ENCODE assay signal across 19 cellular contexts in the genomic region with DNA sequence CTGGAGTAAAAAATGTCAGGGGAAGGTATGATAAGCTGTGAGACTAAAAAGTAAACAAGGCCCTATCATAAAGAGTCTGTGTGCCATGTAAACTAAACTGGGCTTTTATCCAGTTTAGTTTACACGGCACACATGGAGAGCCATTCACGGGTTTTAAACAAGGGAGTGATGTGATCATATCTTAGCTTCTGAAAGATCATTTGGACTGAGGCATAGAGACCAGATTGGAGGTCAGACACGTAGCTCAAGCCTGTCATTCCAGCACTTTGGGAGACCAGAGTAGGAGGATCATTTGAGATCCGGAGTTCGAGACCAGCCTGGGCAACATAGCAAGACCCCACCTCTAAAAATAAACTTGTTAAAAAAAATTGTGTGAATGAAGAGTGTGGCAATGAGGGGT.
"Had no signal": no experiment of that assay in that cellular context is flagged by ENCODE, and none has a peak within 500 bp of the region (broad histone marks: within the 10 kb centered on the region; RNA-seq: fewer than 3 reads in every experiment).

No MANE protein-coding gene starts in this region.

- FAIRE-seq: endometrium, keratinocyte had no signal

- H3K4me3 ChIP-seq: body of pancreas, cardiac muscle cell, heart left ventricle, lower lobe of right lung, spleen, upper lobe of right lung had no signal

- ATAC-seq: activated CD4-positive, CD25-positive, alpha-beta regulatory T cell treated with anti-CD3 and anti-CD28 coated beads, Interleukin-2, amount 50 U/mL, for 24 hours; activated naive CD8-positive, alpha-beta T cell treated with anti-CD3 and anti-CD28 coated beads, Interleukin-2, amount 50 U/mL, for 24 hours; body of pancreas; heart left ventricle; lower lobe of right lung; naive thymus-derived CD4-positive, alpha-beta T cell; stimulated activated naive CD8-positive, alpha-beta T cell treated with anti-CD3 and anti-CD28 coated beads, Interleukin-15, Interleukin-2, amounts not matched to agents 100 U/mL and 50 U/mL, for 24 hours; upper lobe of right lung had no signal

- H3K27ac Mint-ChIP-seq: activated CD4-positive, alpha-beta memory T cell treated with anti-CD3 and anti-CD28 coated beads, Interleukin-2, amount 10 ng/mL, durations not matched to agents 7 days and 5 days; activated CD4-positive, alpha-beta T cell treated with anti-CD3 and anti-CD28 coated beads, Interleukin-2, amount 10 ng/mL, durations not matched to agents 24 days and 14 days; activated naive CD8-positive, alpha-beta T cell treated with anti-CD3 and anti-CD28 coated beads, Interleukin-2, amount 50 U/mL, for 24 hours; naive thymus-derived CD4-positive, alpha-beta T cell had no signal

- H3K36me3 ChIP-seq: cardiac muscle cell, heart left ventricle, lower lobe of right lung, spleen, upper lobe of right lung had no signal

- H3K4me1 Mint-ChIP-seq: activated CD4-positive, alpha-beta memory T cell treated with anti-CD3 and anti-CD28 coated beads, Interleukin-2, amount 10 ng/mL, durations not matched to agents 7 days and 5 days; activated CD4-positive, alpha-beta T cell treated with anti-CD3 and anti-CD28 coated beads, Interleukin-2, amount 10 ng/mL, durations not matched to agents 24 days and 14 days; activated naive CD8-positive, alpha-beta T cell treated with anti-CD3 and anti-CD28 coated beads, Interleukin-2, amount 50 U/mL, for 24 hours; naive thymus-derived CD4-positive, alpha-beta T cell had no signal

- H3K4me3 Mint-ChIP-seq: activated CD4-positive, alpha-beta memory T cell treated with anti-CD3 and anti-CD28 coated beads, Interleukin-2, amount 10 ng/mL, durations not matched to agents 7 days and 5 days; activated CD4-positive, alpha-beta T cell treated with anti-CD3 and anti-CD28 coated beads, Interleukin-2, amount 10 ng/mL, durations not matched to agents 24 days and 14 days; activated naive CD8-positive, alpha-beta T cell treated with anti-CD3 and anti-CD28 coated beads, Interleukin-2, amount 50 U/mL, for 24 hours; naive thymus-derived CD4-positive, alpha-beta T cell had no signal

- H3K4me1 ChIP-seq: body of pancreas, heart left ventricle, lower lobe of right lung, spleen, upper lobe of right lung had no signal

- H3K27ac ChIP-seq: body of pancreas, cardiac muscle cell, heart left ventricle, lower lobe of right lung, spleen, upper lobe of right lung had no signal

- H3K9me3 ChIP-seq: body of pancreas, lower lobe of right lung, spleen, upper lobe of right lung had no signal

- DNase-seq: activated CD4-positive, alpha-beta memory T cell treated with anti-CD3 and anti-CD28 coated beads, Interleukin-2, amount 10 ng/mL, durations not matched to agents 7 days and 5 days; activated CD4-positive, alpha-beta T cell treated with anti-CD3 and anti-CD28 coated beads, Interleukin-2, amount 10 ng/mL, durations not matched to agents 24 days and 14 days; activated effector memory CD4-positive, alpha-beta T cell treated with anti-CD3 and anti-CD28 coated beads, Interleukin-2, amount 50 U/mL, for 16 hours; activated naive CD4-positive, alpha-beta T cell treated with anti-CD3 and anti-CD28 coated beads, Interleukin-2, amount 50 U/mL, for 16 hours; activated naive CD8-positive, alpha-beta T cell treated with anti-CD3 and anti-CD28 coated beads, Interleukin-2, amount 50 U/mL, for 24 hours; body of pancreas; heart left ventricle; lower lobe of right lung; mesendoderm; naive thymus-derived CD4-positive, alpha-beta T cell; retina; stimulated activated CD4-positive, alpha-beta T cell treated with anti-CD3 and anti-CD28 coated beads, Interleukin-4, amount 100 ng/mL, for 24 hours; stimulated activated naive CD8-positive, alpha-beta T cell treated with anti-CD3 and anti-CD28 coated beads, Interleukin-15, Interleukin-2, amounts not matched to agents 100 U/mL and 50 U/mL, for 24 hours; upper lobe of right lung had no signal

- H3K27me3 ChIP-seq: body of pancreas, cardiac muscle cell, heart left ventricle, spleen, upper lobe of right lung had no signal

- H3K9me3 Mint-ChIP-seq: activated CD4-positive, alpha-beta memory T cell treated with anti-CD3 and anti-CD28 coated beads, Interleukin-2, amount 10 ng/mL, durations not matched to agents 7 days and 5 days; activated CD4-positive, alpha-beta T cell treated with anti-CD3 and anti-CD28 coated beads, Interleukin-2, amount 10 ng/mL, durations not matched to agents 24 days and 14 days had no signal
